Comparison of ENCODE assay signal across 11 cellular contexts in genomic region chr9:72579190-72579589, GRCh38. TPM values are rescaled to one million over a fixed set of nuclear protein-coding genes. Genes with fewer than 3 reads are reported as not detected.
A peak's percentile ranks its signal among the peaks of the same experiment; 100 is the strongest.
DNase-seq lines count a peak whose midpoint lies in the region; ATAC-seq and TF ChIP-seq lines count a peak whose summit lies in the region.
"Had no signal": no experiment of that assay in that cellular context is flagged by ENCODE, and none has a peak within 500 bp of the region (broad histone marks: within the 10 kb centered on the region; RNA-seq: fewer than 3 reads in every experiment).

No MANE protein-coding gene starts in this region.

- H3K4me1 ChIP-seq in esophagus squamous epithelium = peaks cover 17 to 85% (median 39%) of the 10 kb centered on the region in 3 donors

- CTCF ChIA-PET in RWPE1 (lab: Yijun Ruan, JAX) = interaction anchor here (0.7 kb wide), 1 partner anchor 1105 kb away, joined by 4 read pairs; no protein-coding TSS in a partner anchor

- DNase-seq in D341Med (ENCODE audit: low spot score) = peak; percentile 49
- peak; percentile 94 for DNase-seq in RWPE1 (ENCODE audit: low spot score)
- DNase-seq in esophagus squamous epithelium (lab: John Stamatoyannopoulos, UW) = no peak
- DNase-seq in omental fat pad (ENCODE audit: low spot score) = no peak
- DNase-seq in activated naive CD4-positive, alpha-beta T cell treated with anti-CD3 and anti-CD28 coated beads, Interleukin-2, amount 50 U/mL, for 72 hours (ENCODE audit: low spot score in 2 of 2) = no peak
- DNase-seq in T-helper 2 cell treated with Interferon-gamma antibody and Interleukin-4, amounts not matched to agents 5 μg/mL and 100 μg/mL, for 36 hours (ENCODE audit: low spot score) = no peak
- DNase-seq: activated CD8-positive, alpha-beta T cell treated with anti-CD3 and anti-CD28 coated beads, Interleukin-2, amount 10 ng/mL, durations not matched to agents 7 days and 5 days; naive B cell; NCI-H2171 had no signal

- no peak overlapping the region for H3K27ac Mint-ChIP-seq in activated naive CD4-positive, alpha-beta T cell treated with anti-CD3 and anti-CD28 coated beads, Interleukin-2, amount 50 U/mL, for 72 hours
- no peak overlapping the region for H3K27ac Mint-ChIP-seq in T-helper 2 cell treated with Interferon-gamma antibody and Interleukin-4, amounts not matched to agents 5 μg/mL and 100 μg/mL, for 36 hours
- H3K27ac Mint-ChIP-seq: activated CD8-positive, alpha-beta T cell treated with anti-CD3 and anti-CD28 coated beads, Interleukin-2, amount 10 ng/mL, durations not matched to agents 7 days and 5 days; naive B cell had no signal

- intact Hi-C loops in esophagus squamous epithelium (cut with DNase I) = no loop called here

- no peak overlapping the region for H3K4me3 Mint-ChIP-seq in T-helper 2 cell treated with Interferon-gamma antibody and Interleukin-4, amounts not matched to agents 5 μg/mL and 100 μg/mL, for 36 hours
- H3K4me3 Mint-ChIP-seq: activated CD8-positive, alpha-beta T cell treated with anti-CD3 and anti-CD28 coated beads, Interleukin-2, amount 10 ng/mL, durations not matched to agents 7 days and 5 days; naive B cell had no signal

- H3K27me3 Mint-ChIP-seq in T-helper 2 cell treated with Interferon-gamma antibody and Interleukin-4, amounts not matched to agents 5 μg/mL and 100 μg/mL, for 36 hours (ENCODE audit: low read depth) = no peaks in the 10 kb centered on the region

- no peaks in the 10 kb centered on the region for H3K36me3 ChIP-seq in esophagus squamous epithelium

- H3K4me1 Mint-ChIP-seq in T-helper 2 cell treated with Interferon-gamma antibody and Interleukin-4, amounts not matched to agents 5 μg/mL and 100 μg/mL, for 36 hours (ENCODE audit: low read depth) = peaks cover 9% of the 10 kb centered on the region
- H3K4me1 Mint-ChIP-seq: naive B cell had no signal

- H3K9me3 ChIP-seq in esophagus squamous epithelium = no peaks in the 10 kb centered on the region

- H3K27ac ChIP-seq in RWPE1 (peak overlapping the region; percentile 59), esophagus squamous epithelium (peak overlapping the region; percentile 72 to 89 (median 89))

- H3K36me3 Mint-ChIP-seq in activated naive CD4-positive, alpha-beta T cell treated with anti-CD3 and anti-CD28 coated beads, Interleukin-2, amount 50 U/mL, for 72 hours = peaks cover 0 to 6% of the 10 kb centered on the region in 2 donors
- no peaks in the 10 kb centered on the region for H3K36me3 Mint-ChIP-seq in T-helper 2 cell treated with Interferon-gamma antibody and Interleukin-4, amounts not matched to agents 5 μg/mL and 100 μg/mL, for 36 hours (ENCODE audit: low read depth)
- H3K36me3 Mint-ChIP-seq: naive B cell had no signal

- peak overlapping the region in 2 of 4 donors; percentile 3 to 28 for H3K4me3 ChIP-seq in esophagus squamous epithelium

- POLR2A ChIA-PET in RWPE1 (lab: Yijun Ruan, JAX; ENCODE audit: low non-redundant PET) = no interaction called here

- WGBS in esophagus squamous epithelium, 2 donors = 35 to 62% methylated on average over 4 of the region's 4 CpGs

- no peak for TF ChIP-seq CTCF in RWPE1 (conservative IDR thresholded peaks at IDR 0.05; ENCODE audit: low read depth)
- no peak for TF ChIP-seq CTCF in esophagus squamous epithelium (IDR thresholded peaks at IDR 0.05)
- TF ChIP-seq CTCF in omental fat pad (IDR thresholded peaks at IDR 0.05) = no peak

- no peaks in the 10 kb centered on the region for H3K9me3 Mint-ChIP-seq in activated naive CD4-positive, alpha-beta T cell treated with anti-CD3 and anti-CD28 coated beads, Interleukin-2, amount 50 U/mL, for 72 hours
- H3K9me3 Mint-ChIP-seq in T-helper 2 cell treated with Interferon-gamma antibody and Interleukin-4, amounts not matched to agents 5 μg/mL and 100 μg/mL, for 36 hours = peaks cover 5% of the 10 kb centered on the region
- H3K9me3 Mint-ChIP-seq: naive B cell had no signal

- peak; percentile 19 for ATAC-seq in omental fat pad (ENCODE audit: low FRiP score)
- no peak for ATAC-seq in activated naive CD4-positive, alpha-beta T cell treated with anti-CD3 and anti-CD28 coated beads, Interleukin-2, amount 50 U/mL, for 72 hours
- ATAC-seq in activated CD4-positive, CD25-positive, alpha-beta regulatory T cell treated with anti-CD3 and anti-CD28 coated beads, Interleukin-2, amount 50 U/mL, for 24 hours = no peak
- no peak for ATAC-seq in HG03045 (IDR thresholded peaks at IDR 0.05; ENCODE audit: unreplicated experiment)
- ATAC-seq: activated CD8-positive, alpha-beta T cell treated with anti-CD3 and anti-CD28 coated beads, Interleukin-2, amount 10 ng/mL, durations not matched to agents 7 days and 5 days had no signal

- TF ChIP-seq POLR2A in esophagus squamous epithelium (IDR thresholded peaks at IDR 0.05) = peak in 1 of 4 donors; percentile 10

- H3K27me3 ChIP-seq in esophagus squamous epithelium = no peaks in the 10 kb centered on the region

RNA-seq across cellular contexts. Expression of gene TMC1, which starts 57.8 kb away (rescaled TPM):
- total RNA-seq in esophagus squamous epithelium (1 to 10 TPM in 3 of 4 donors, not detected in 1; 1.1 to 3.1 (median 1.5) TPM), omental fat pad (under 1 TPM in 3 of 4 donors, not detected in 1; 0.12 to 0.56 (median 0.13) TPM)
- not detected for total RNA-seq in activated naive CD4-positive, alpha-beta T cell treated with anti-CD3 and anti-CD28 coated beads, Interleukin-2, amount 50 U/mL, for 72 hours
- total RNA-seq: activated CD8-positive, alpha-beta T cell treated with anti-CD3 and anti-CD28 coated beads, Interleukin-2, amount 10 ng/mL, durations not matched to agents 7 days and 5 days had no signal

Comparison
In these comparisons a context has a peak if more than half of its experiments do, and no peak if none do; other contexts are left out.
1. DNase-seq: peak in D341Med (single experiment) and RWPE1 (single experiment); none in esophagus squamous epithelium (single experiment), omental fat pad (single experiment), activated naive CD4-positive, alpha-beta T cell treated with anti-CD3 and anti-CD28 coated beads, Interleukin-2, amount 50 U/mL, for 72 hours (0 of 2) and T-helper 2 cell treated with Interferon-gamma antibody and Interleukin-4, amounts not matched to agents 5 μg/mL and 100 μg/mL, for 36 hours (single experiment).